In genomic region chr7:155467846-155468821, GRCh38 we compare ENCODE assay signal across 11 cellular contexts. TPM values are rescaled to one million over a fixed set of nuclear protein-coding genes. Genes with fewer than 3 reads are reported as not detected.
DNase-seq lines count a peak whose midpoint lies in the region; ATAC-seq and TF ChIP-seq lines count a peak whose summit lies in the region.
"Had no signal": no experiment of that assay in that cellular context is flagged by ENCODE, and none has a peak within 500 bp of the region (broad histone marks: within the 10 kb centered on the region; RNA-seq: fewer than 3 reads in every experiment).

No MANE protein-coding gene starts in this region.

- peaks cover 53% of the 10 kb centered on the region for H3K4me1 ChIP-seq in GM23338 (ENCODE audit: insufficient read depth)
- H3K4me1 ChIP-seq in CD8-positive, alpha-beta T cell (ENCODE audit: insufficient read depth, low read length), result peaks cover 19% of the 10 kb centered on the region

- H3K4me3 Mint-ChIP-seq in GM23338 (peak overlapping the region; percentile 61), nephron progenitor cell (no peak overlapping the region), mesothelial cell of epicardium (no peak overlapping the region)
- no peak overlapping the region for H3K4me3 Mint-ChIP-seq in CD8-positive, alpha-beta T cell
- H3K4me3 Mint-ChIP-seq: activated naive CD4-positive, alpha-beta T cell treated with anti-CD3 and anti-CD28 coated beads, Interleukin-2, amount 50 U/mL, for 24 hours had no signal

- intact Hi-C loops in CD8-positive, alpha-beta T cell (cut with DNase I, micrococcal nuclease), result no loop called here

- H3K9me2 ChIP-seq in GM23338 (ENCODE audit: insufficient read depth), result no peaks in the 10 kb centered on the region

- H3K4me3 ChIP-seq in AG10803 (ENCODE audit: low read length) (0 out of 2 replicates have a peak overlapping the region, but pooled peaks have one; percentile 12), GM23338 (peak overlapping the region; percentile 59)
- H3K4me3 ChIP-seq in CD8-positive, alpha-beta T cell (ENCODE audit: low read depth, low read length), result no peak overlapping the region

- peaks cover 49% of the 10 kb centered on the region for H4K20me1 ChIP-seq in GM23338 (replicated peaks; ENCODE audit: insufficient read depth)

- H2AFZ ChIP-seq in GM23338, result peak overlapping the region; percentile 90

- peaks cover 100% of the 10 kb centered on the region for H3K27me3 ChIP-seq in GM23338 (ENCODE audit: insufficient read depth)
- H3K27me3 ChIP-seq in CD8-positive, alpha-beta T cell (ENCODE audit: insufficient read depth, low read length), result peaks cover 38% of the 10 kb centered on the region

- H3K4me1 Mint-ChIP-seq in GM23338, result peaks cover 40% of the 10 kb centered on the region
- H3K4me1 Mint-ChIP-seq in nephron progenitor cell, result peaks cover 18% of the 10 kb centered on the region
- peaks cover 16% of the 10 kb centered on the region for H3K4me1 Mint-ChIP-seq in mesothelial cell of epicardium
- peaks cover 24% of the 10 kb centered on the region for H3K4me1 Mint-ChIP-seq in CD8-positive, alpha-beta T cell (ENCODE audit: low read depth)

- H3K36me3 ChIP-seq in GM23338 (ENCODE audit: insufficient read depth), result no peaks in the 10 kb centered on the region
- H3K36me3 ChIP-seq in CD8-positive, alpha-beta T cell (ENCODE audit: insufficient read depth, low read length), result no peaks in the 10 kb centered on the region

- peak overlapping the region; percentile 87 for H3K4me2 ChIP-seq in GM23338

- peaks cover 26% of the 10 kb centered on the region for H3F3A ChIP-seq in GM23338 (replicated peaks; ENCODE audit: low read depth)

- ATAC-seq in GM23338 (peak; percentile 38), HG02623 (IDR thresholded peaks at IDR 0.05; ENCODE audit: unreplicated experiment) (no peak), GM18873 (IDR thresholded peaks at IDR 0.05; ENCODE audit: low FRiP score, unreplicated experiment) (no peak)
- ATAC-seq in CD8-positive, alpha-beta T cell, result no peak

- H3K9me3 ChIP-seq in CD8-positive, alpha-beta T cell (ENCODE audit: low read length), result no peaks in the 10 kb centered on the region

- H3K9me3 Mint-ChIP-seq in GM23338, result no peaks in the 10 kb centered on the region; the same call in 2 of the 3 replicates
- no peaks in the 10 kb centered on the region for H3K9me3 Mint-ChIP-seq in nephron progenitor cell
- H3K9me3 Mint-ChIP-seq in mesothelial cell of epicardium, result no peaks in the 10 kb centered on the region
- no peaks in the 10 kb centered on the region for H3K9me3 Mint-ChIP-seq in CD8-positive, alpha-beta T cell
- H3K9me3 Mint-ChIP-seq: activated naive CD4-positive, alpha-beta T cell treated with anti-CD3 and anti-CD28 coated beads, Interleukin-2, amount 50 U/mL, for 24 hours had no signal

- H3K36me3 Mint-ChIP-seq in GM23338 (ENCODE audit: low read depth) (no peaks in the 10 kb centered on the region), nephron progenitor cell (ENCODE audit: low read depth) (no peaks in the 10 kb centered on the region), mesothelial cell of epicardium (no peaks in the 10 kb centered on the region)
- H3K36me3 Mint-ChIP-seq in CD8-positive, alpha-beta T cell, result no peaks in the 10 kb centered on the region
- H3K36me3 Mint-ChIP-seq: activated naive CD4-positive, alpha-beta T cell treated with anti-CD3 and anti-CD28 coated beads, Interleukin-2, amount 50 U/mL, for 24 hours had no signal

- DNase-seq in AG10803 (ENCODE audit: low read depth), result no peak
- peak; percentile 74 for DNase-seq in GM23338 (ENCODE audit: low spot score)
- DNase-seq in cerebellar cortex (ENCODE audit: low spot score), result peak; percentile 70
- DNase-seq in nephron progenitor cell, result peak; percentile 40
- DNase-seq in mesothelial cell of epicardium (ENCODE audit: low spot score in 2 of 2, unreplicated experiment in 2 of 2), result no peak
- DNase-seq in CD8-positive, alpha-beta T cell, result no peak
- DNase-seq: HCEC 1CT, Kasumi-1 had no signal

- POLR2A ChIA-PET in CD8-positive, alpha-beta T cell (lab: Charles Lee), result no interaction called here

- H3K27ac Mint-ChIP-seq in GM23338, result no peak overlapping the region
- no peak overlapping the region for H3K27ac Mint-ChIP-seq in nephron progenitor cell
- H3K27ac Mint-ChIP-seq in mesothelial cell of epicardium, result no peak overlapping the region
- no peak overlapping the region for H3K27ac Mint-ChIP-seq in CD8-positive, alpha-beta T cell
- H3K27ac Mint-ChIP-seq: activated naive CD4-positive, alpha-beta T cell treated with anti-CD3 and anti-CD28 coated beads, Interleukin-2, amount 50 U/mL, for 24 hours had no signal

- no peak for TF ChIP-seq CTCF in AG10803 (conservative IDR thresholded peaks at IDR 0.05; ENCODE audit: low read length)
- TF ChIP-seq CTCF in GM23338 (conservative IDR thresholded peaks at IDR 0.05; ENCODE audit: low read depth in 2 of 2), result no peak
- TF ChIP-seq CTCF in nephron progenitor cell (IDR thresholded peaks at IDR 0.05), result no peak
- no peak for TF ChIP-seq CTCF in mesothelial cell of epicardium (IDR thresholded peaks at IDR 0.05; ENCODE audit: unreplicated experiment)
- TF ChIP-seq CTCF in CD8-positive, alpha-beta T cell (IDR thresholded peaks at IDR 0.05), result no peak

- peaks cover 100% of the 10 kb centered on the region for H3K27me3 Mint-ChIP-seq in GM23338 (ENCODE audit: insufficient read depth, low read depth, poor library complexity)
- peaks cover 100% of the 10 kb centered on the region for H3K27me3 Mint-ChIP-seq in nephron progenitor cell (ENCODE audit: low read depth, poor library complexity)
- H3K27me3 Mint-ChIP-seq in mesothelial cell of epicardium (ENCODE audit: low read depth), result peaks cover 99% of the 10 kb centered on the region
- H3K27me3 Mint-ChIP-seq in CD8-positive, alpha-beta T cell (ENCODE audit: low read depth), result peaks cover 74% of the 10 kb centered on the region

- H3K79me2 ChIP-seq in GM23338 (replicated peaks; ENCODE audit: insufficient read depth), result no peaks in the 10 kb centered on the region

- CTCF ChIA-PET in CD8-positive, alpha-beta T cell (lab: Charles Lee), result no interaction called here

- no peak overlapping the region for H3K27ac ChIP-seq in GM23338 (ENCODE audit: low read depth)
- H3K27ac ChIP-seq in CD8-positive, alpha-beta T cell (ENCODE audit: low read depth, low read length), result no peak overlapping the region

TF ChIP-seq in GM23338, 12 proteins besides CTCF, POLR2A, EP300 and RAD21:
- TF ChIP-seq ZNF114 (CRISPR knock-in tag; IDR thresholded peaks at IDR 0.05) (no peak), EZH2phosphoT487 (IDR thresholded peaks at IDR 0.05; ENCODE audit: unreplicated experiment) (peak; percentile 42), ZNF331 (CRISPR knock-in tag; IDR thresholded peaks at IDR 0.05; ENCODE audit: low read depth) (no peak), POLR2AphosphoS5 (IDR thresholded peaks at IDR 0.05; ENCODE audit: low read depth) (no peak), EZH2 (IDR thresholded peaks at IDR 0.05; ENCODE audit: low read depth, unreplicated experiment) (peak; percentile 87)

RNA-seq across cellular contexts. Expression of gene EN2, which starts 10.2 kb away (rescaled TPM):
- not detected in 2 replicates for total RNA-seq in GM23338 (2014; rRNA removed; shearing (Covaris generic))
- polyA plus RNA-seq in GM23338 (2016; fragmentation: Nextera tagmentation; extraction: Ambion mirVana), result not detected in 2 replicates
- total RNA-seq in mesothelial cell of epicardium, result not detected in 3 replicates
- not detected for total RNA-seq in CD8-positive, alpha-beta T cell

Comparison
In these comparisons a context has a peak if more than half of its experiments do, and no peak if none do; other contexts are left out.
1. DNase-seq: peak in GM23338 (single experiment), cerebellar cortex (single experiment) and nephron progenitor cell (single experiment); none in AG10803 (single experiment), mesothelial cell of epicardium (0 of 2) and CD8-positive, alpha-beta T cell (0 of 7).